In the genomic region with DNA sequence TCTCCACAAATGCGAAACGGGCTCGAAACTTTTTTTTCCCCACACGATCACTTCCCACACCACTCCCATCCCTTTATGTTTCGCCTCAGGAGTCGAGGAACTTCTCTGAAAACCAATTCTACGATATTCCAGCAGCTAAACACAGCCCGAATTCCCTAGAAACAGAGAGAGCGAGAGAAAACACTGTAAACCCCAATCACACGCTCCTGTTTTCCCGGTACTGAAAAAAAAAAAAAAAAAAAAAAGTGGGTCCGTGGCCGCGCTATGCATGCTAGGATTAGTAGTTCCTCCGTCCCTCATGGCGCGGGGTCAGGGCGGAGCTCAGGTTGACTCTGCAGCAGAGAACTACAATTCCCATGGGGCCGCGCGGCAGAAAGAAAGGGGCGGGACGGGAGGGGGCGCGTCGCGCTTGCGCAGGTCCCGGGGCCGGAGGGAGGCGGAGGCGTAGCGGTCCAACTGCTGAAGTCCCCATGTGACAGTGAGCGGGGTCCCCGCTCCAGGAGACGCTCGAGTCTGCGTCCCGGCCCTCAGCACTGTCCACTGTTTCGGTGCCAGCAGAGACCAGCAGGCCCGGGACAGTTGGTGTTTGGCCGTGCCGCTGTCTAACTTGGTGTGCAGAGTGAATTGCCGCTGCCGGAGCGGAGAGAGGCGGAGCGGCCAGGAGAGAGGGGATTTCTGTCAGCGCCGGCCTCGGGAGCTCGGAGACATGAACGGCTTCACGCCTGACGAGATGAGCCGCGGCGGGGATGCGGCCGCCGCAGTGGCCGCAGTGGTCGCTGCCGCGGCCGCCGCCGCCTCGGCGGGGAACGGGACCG, we compare ENCODE assay signal across 8 cellular contexts. TPM values are rescaled to one million over a fixed set of nuclear protein-coding genes. Genes with fewer than 3 reads are reported as not detected.
DNase-seq lines count a peak whose midpoint lies in the region; ATAC-seq lines count a peak whose summit lies in the region.

A gene with protein sequence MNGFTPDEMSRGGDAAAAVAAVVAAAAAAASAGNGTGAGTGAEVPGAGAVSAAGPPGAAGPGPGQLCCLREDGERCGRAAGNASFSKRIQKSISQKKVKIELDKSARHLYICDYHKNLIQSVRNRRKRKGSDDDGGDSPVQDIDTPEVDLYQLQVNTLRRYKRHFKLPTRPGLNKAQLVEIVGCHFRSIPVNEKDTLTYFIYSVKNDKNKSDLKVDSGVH (plus strand): TSS at position 478 of the 815 bp plus-strand sequence. CDS start 229 bp downstream, at position 707.

- H3K4me1 Mint-ChIP-seq in effector memory CD8-positive, alpha-beta T cell (ENCODE audit: low read depth in 2 of 2) = peaks cover 23 to 24% of the 10 kb centered on the region in 2 donors

- peak within 1 kb of the TSS; percentile 99 for H3K4me3 Mint-ChIP-seq in effector memory CD8-positive, alpha-beta T cell

- peak; percentile 98 for DNase-seq in COLO668 (lab: John Stamatoyannopoulos, UW; ENCODE audit: unreplicated experiment)
- peak; percentile 95 for DNase-seq in HT1080 (ENCODE audit: low read depth)
- DNase-seq in NOMO-1 treated with DMSO at 0.1 percent for 48 hours (lab: John Stamatoyannopoulos, UW; ENCODE audit: unreplicated experiment) = peak; percentile 97
- DNase-seq in activated CD8-positive, alpha-beta memory T cell treated with anti-CD3 and anti-CD28 coated beads for 4 hours (ENCODE audit: low read depth in 2 of 2) = peak; percentile 94 to 96
- DNase-seq in effector memory CD8-positive, alpha-beta T cell = peak; percentile 91 to 95 (median 93)
- peak; percentile 99 for DNase-seq in medulla oblongata (ENCODE audit: extremely low spot score)
- peak; percentile 97 for DNase-seq in stimulated activated CD8-positive, alpha-beta memory T cell treated with anti-CD3 and anti-CD28 coated beads, Interleukin-12 subunit alpha, Interleukin-12 subunit beta, amount 100 ng/mL, for 1 hour (ENCODE audit: low read depth)

- no peaks in the 10 kb centered on the region for H3K9me3 Mint-ChIP-seq in effector memory CD8-positive, alpha-beta T cell

- peak within 1 kb of the TSS; percentile 89 to 97 for H3K27ac Mint-ChIP-seq in effector memory CD8-positive, alpha-beta T cell

- peak; percentile 69 for ATAC-seq in GM21360 (IDR thresholded peaks at IDR 0.05; ENCODE audit: unreplicated experiment)
- ATAC-seq in effector memory CD8-positive, alpha-beta T cell (replicated peaks) = peak; percentile 81

- H3K27me3 Mint-ChIP-seq in effector memory CD8-positive, alpha-beta T cell = no peaks in the 10 kb centered on the region

- H3K36me3 Mint-ChIP-seq in effector memory CD8-positive, alpha-beta T cell (ENCODE audit: insufficient read depth) = peaks cover 28% of the 10 kb centered on the region

RNA-seq across cellular contexts. Expression of the gene that starts here (rescaled TPM):
- total RNA-seq in HT1080 (2014; rRNA removed; shearing (Covaris generic)) = 62.1 and 65.8 TPM in 2 replicates
- polyA plus RNA-seq in HT1080 (2015; cell fraction: cytosol; rRNA removed) = 24.7 and 32.4 TPM in 2 replicates
- polyA plus RNA-seq in HT1080 (2015; cell fraction: nucleus; rRNA removed) = 14.9 and 18.7 TPM in 2 replicates

Comparison
In these comparisons a context has a peak if more than half of its experiments do, and no peak if none do; other contexts are left out.
1. Peak in every context shown above with its lines: DNase-seq and ATAC-seq.